Comparison of ENCODE assay signal across 16 cellular contexts in the genomic region with DNA sequence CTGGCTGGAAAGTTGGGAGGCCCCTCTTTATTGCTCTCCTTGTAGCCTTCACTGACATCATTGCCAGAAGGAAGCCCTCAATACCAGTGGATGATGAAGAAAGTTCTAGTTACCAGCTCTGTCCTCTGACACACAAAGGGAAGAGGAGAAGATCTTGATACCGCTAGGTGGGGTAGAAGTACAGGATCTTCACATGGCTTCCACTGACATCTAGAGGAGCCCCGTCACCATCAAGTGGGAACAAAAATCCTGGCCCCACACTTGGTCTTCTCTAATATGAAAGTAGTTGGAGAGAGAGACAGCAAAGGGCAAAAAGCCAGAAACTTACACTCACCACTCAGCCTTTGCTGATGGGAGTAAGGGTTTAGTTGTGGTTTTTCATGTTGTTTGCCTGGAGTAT. TPM values are rescaled to one million over a fixed set of nuclear protein-coding genes. Genes with fewer than 3 reads are reported as not detected.
DNase-seq lines count a peak whose midpoint lies in the region; FAIRE-seq and TF ChIP-seq lines count a peak whose summit lies in the region.
"Had no signal": no experiment of that assay in that cellular context is flagged by ENCODE, and none has a peak within 500 bp of the region (broad histone marks: within the 10 kb centered on the region; RNA-seq: fewer than 3 reads in every experiment).

No MANE protein-coding gene starts in this region.

- TF ChIP-seq RAD21 in H1 (IDR thresholded peaks at IDR 0.05 in 1 of 2, conservative IDR thresholded peaks at IDR 0.05 in 1 of 2; ENCODE audit: low read depth in 2 of 2, low read length in 2 of 2), result peak; percentile 79 to 85

- H3K27ac ChIP-seq in H1 (ENCODE audit: low read depth, low read length) (no peak overlapping the region), neuronal stem cell (replicated peaks; ENCODE audit: low read length) (no peak overlapping the region)

- no peak overlapping the region for H3K9ac ChIP-seq in H1 (replicated peaks in 1 of 4; ENCODE audit: extremely low read depth in 1 of 4, low read depth in 3 of 4, low read length in 3 of 4)
- no peak overlapping the region for H3K9ac ChIP-seq in neuronal stem cell (ENCODE audit: low read depth, low read length, poor library complexity)

- no peaks in the 10 kb centered on the region for H3K9me3 ChIP-seq in H1 (ENCODE audit: insufficient read depth in 2 of 2, low read depth in 1 of 2, low read length in 1 of 2)
- H3K9me3 ChIP-seq in neuronal stem cell (replicated peaks in 1 of 2; ENCODE audit: control insufficient read depth in 2 of 2, insufficient read depth in 1 of 2, low read depth in 1 of 2, low read length in 2 of 2), result no peaks in the 10 kb centered on the region
- H3K9me3 ChIP-seq: spleen had no signal

- H2BK12ac ChIP-seq in H1 (ENCODE audit: low read depth, low read length), result no peak overlapping the region
- H2BK12ac ChIP-seq in neuronal stem cell (ENCODE audit: low read length), result no peak overlapping the region

- WGBS in H1 (ENCODE audit: extremely low coverage in 1 of 2, insufficient coverage in 1 of 2, insufficient read length in 1 of 2, insufficient replicate concordance in 2 of 2, low coverage in 1 of 2, low lambda C conversion rate in 2 of 2, missing lambda C conversion rate in 1 of 2), 2 experiments, result 50% methylated on average over 2 of the region's 2 CpGs; no CpG with 5 or more reads in 1 of the 2 experiments
- no CpG with 5 or more reads among the region's 2 CpGs for WGBS in neuronal stem cell (ENCODE audit: extremely low coverage in 2 of 2, insufficient read length in 2 of 2, insufficient replicate concordance in 1 of 2), 2 donors

- H2BK20ac ChIP-seq in H1 (ENCODE audit: low read length), result no peak overlapping the region

- H3K4me1 ChIP-seq in H1 (replicated peaks in 1 of 4; ENCODE audit: control insufficient read depth in 3 of 4, insufficient read depth in 4 of 4, low read length in 3 of 4) (no peaks in the 10 kb centered on the region), neuronal stem cell (ENCODE audit: control insufficient read depth in 2 of 2, insufficient read depth in 1 of 2, low read depth in 1 of 2, low read length in 2 of 2) (no peaks in the 10 kb centered on the region)

- H2BK120ac ChIP-seq in H1 (replicated peaks; ENCODE audit: low read depth, low read length), result no peak overlapping the region
- no peak overlapping the region for H2BK120ac ChIP-seq in neuronal stem cell (ENCODE audit: low read depth, low read length)

- H3K27me3 ChIP-seq in H1 (replicated peaks in 1 of 4; ENCODE audit: control insufficient read depth in 3 of 4, extremely low read depth in 1 of 4, insufficient read depth in 3 of 4, low read length in 3 of 4), result no peaks in the 10 kb centered on the region
- no peaks in the 10 kb centered on the region for H3K27me3 ChIP-seq in neuronal stem cell (ENCODE audit: control insufficient read depth in 3 of 3, insufficient read depth in 3 of 3, low read depth in 1 of 3, low read length in 3 of 3)
- H3K27me3 ChIP-seq: spleen had no signal

- H2BK5ac ChIP-seq in H1 (ENCODE audit: low read depth, low read length) (no peak overlapping the region), neuronal stem cell (ENCODE audit: low read length) (no peak overlapping the region)

- POLR2A ChIA-PET in H1 (lab: Charles Lee; ENCODE audit: partially characterized antibody), result interaction anchor here (1.0 kb wide), 1 partner anchor 17 kb away, joined by 4 read pairs; no protein-coding TSS in a partner anchor

- H2BK15ac ChIP-seq in H1 (ENCODE audit: low read length) (no peak overlapping the region), neuronal stem cell (ENCODE audit: low read length) (no peak overlapping the region)

- H2AK5ac ChIP-seq in H1 (ENCODE audit: low read depth, low read length) (no peak overlapping the region), neuronal stem cell (ENCODE audit: low read depth, low read length) (no peak overlapping the region)

- no peak for TF ChIP-seq POLR2A in H1 (IDR thresholded peaks at IDR 0.05; ENCODE audit: control extremely low read depth in 1 of 2, low read depth in 2 of 2, low read length in 2 of 2)

- H3K36me3 ChIP-seq in H1 (ENCODE audit: control insufficient read depth in 2 of 4, insufficient read depth in 4 of 4, low read length in 3 of 4) (no peaks in the 10 kb centered on the region), neuronal stem cell (replicated peaks in 1 of 2; ENCODE audit: control insufficient read depth in 2 of 2, insufficient read depth in 2 of 2, low read length in 2 of 2) (no peaks in the 10 kb centered on the region)
- H3K36me3 ChIP-seq: spleen had no signal

- H3K23me2 ChIP-seq in H1 (ENCODE audit: low read depth, low read length), result no peaks in the 10 kb centered on the region

- H3K79me1 ChIP-seq in H1 (ENCODE audit: low read depth, low read length) (no peaks in the 10 kb centered on the region; the same call in 1 of the 2 replicates), neuronal stem cell (ENCODE audit: low read depth, low read length) (no peaks in the 10 kb centered on the region)

- H4K5ac ChIP-seq in H1 (ENCODE audit: insufficient read length, low read depth, low read length), result no peak overlapping the region

- peak; percentile 32 for FAIRE-seq in H1 (lab: Jason Lieb, UNC)
- FAIRE-seq: GM18507 had no signal

- H4K91ac ChIP-seq in H1 (replicated peaks; ENCODE audit: insufficient read length, low read length) (no peak overlapping the region), neuronal stem cell (ENCODE audit: low read depth, low read length, poor library complexity) (no peak overlapping the region)

- H3K4me2 ChIP-seq in H1 (ENCODE audit: insufficient read depth in 1 of 2, low read depth in 2 of 2, low read length in 2 of 2) (no peak overlapping the region), neuronal stem cell (ENCODE audit: insufficient read depth, low read length, poor library complexity, severe bottlenecking) (no peak overlapping the region)

- H3K79me2 ChIP-seq in H1 (ENCODE audit: control insufficient read depth in 1 of 2, insufficient read depth in 2 of 2, low read length in 2 of 2), result no peaks in the 10 kb centered on the region

- H3K18ac ChIP-seq in H1 (ENCODE audit: extremely low read depth, low read length) (no peak overlapping the region), neuronal stem cell (ENCODE audit: low read length) (no peak overlapping the region)

- TF ChIP-seq EP300 in H1 (IDR thresholded peaks at IDR 0.05; ENCODE audit: borderline replicate concordance in 1 of 2, low read depth in 2 of 2, low read length in 2 of 2), result no peak

- H3K4ac ChIP-seq in H1 (replicated peaks; ENCODE audit: insufficient read length, low read depth, low read length), result no peak overlapping the region
- no peak overlapping the region for H3K4ac ChIP-seq in neuronal stem cell (ENCODE audit: low read length)

- peak; percentile 42 for DNase-seq in NCI-H82 (lab: John Stamatoyannopoulos, UW)
- DNase-seq in NCI-H82 treated with DMSO at 0.1 percent for 48 hours (lab: John Stamatoyannopoulos, UW; ENCODE audit: unreplicated experiment), result no peak
- DNase-seq in NCI-H748 (lab: John Stamatoyannopoulos, UW; ENCODE audit: unreplicated experiment), result peak; percentile 7
- no peak for DNase-seq in H1 (ENCODE audit: low read depth in 1 of 2, low spot score in 2 of 2)
- DNase-seq in neuronal stem cell (ENCODE audit: low spot score), result peak; percentile 6
- no peak for DNase-seq in activated T-cell treated with anti-CD3 and anti-CD28 coated beads, Interleukin-2, amount 50 U/mL, for 48 hours
- DNase-seq in stimulated activated naive CD4-positive, alpha-beta T cell treated with Interleukin-2 at 50 U/mL for 16 hours (lab: John Stamatoyannopoulos, UW), result no peak
- no peak for DNase-seq in NCI-H526 (lab: John Stamatoyannopoulos, UW)
- DNase-seq: GOT3; NCI-H2029; spleen; stimulated activated naive CD4-positive, alpha-beta T cell had no signal

- H3K23ac ChIP-seq in H1 (ENCODE audit: insufficient read length) (no peak overlapping the region), neuronal stem cell (ENCODE audit: low read depth, low read length, poor library complexity) (no peak overlapping the region)

- H3K14ac ChIP-seq in H1 (ENCODE audit: insufficient read length), result no peak overlapping the region
- H3K14ac ChIP-seq in neuronal stem cell (ENCODE audit: low read length), result no peak overlapping the region

- CTCF ChIA-PET in H1 (lab: Charles Lee; ENCODE audit: partially characterized antibody), result interaction anchor here (0.6 to 1.9 kb wide), 15 partner anchors 9 to 1257 kb away, joined by 3 to 8 read pairs (median 4); no protein-coding TSS in a partner anchor

- no peak overlapping the region for H4K8ac ChIP-seq in H1 (ENCODE audit: extremely low read depth, insufficient read depth, low read length)
- no peak overlapping the region for H4K8ac ChIP-seq in neuronal stem cell (ENCODE audit: low read depth, low read length)

- H2AFZ ChIP-seq in H1 (ENCODE audit: low read length) (no peak overlapping the region), neuronal stem cell (ENCODE audit: low read length) (peak overlapping the region; percentile 25)

- H4K20me1 ChIP-seq in H1 (replicated peaks in 1 of 2; ENCODE audit: control insufficient read depth in 1 of 2, insufficient read depth in 2 of 2, low read length in 2 of 2), result no peaks in the 10 kb centered on the region

- no peak overlapping the region for H3K56ac ChIP-seq in H1 (replicated peaks; ENCODE audit: insufficient read length, low read depth, low read length)

- peak in 2 of 3 experiments; percentile 69 to 91; a peak in 3 of 4 replicates for TF ChIP-seq CTCF in H1 (IDR thresholded peaks at IDR 0.05; ENCODE audit: control extremely low read depth in 1 of 3, insufficient read depth in 1 of 3, low read depth in 1 of 3, low read length in 3 of 3)

- H3K4me3 ChIP-seq in H1 (ENCODE audit: extremely low read depth in 1 of 4, insufficient read depth in 2 of 4, low read depth in 3 of 4, low read length in 4 of 4) (no peak overlapping the region), neuronal stem cell (ENCODE audit: low read length in 2 of 2) (no peak overlapping the region)
- H3K4me3 ChIP-seq: spleen had no signal

TF ChIP-seq in H1, 55 proteins besides CTCF, POLR2A, EP300 and RAD21:
- TF ChIP-seq ASH2L (IDR thresholded peaks at IDR 0.05; ENCODE audit: low read length) (no peak), BACH1 (IDR thresholded peaks at IDR 0.05; ENCODE audit: low read length) (no peak)

RNA-seq across cellular contexts. Expression of gene XIRP2, which starts 12.4 kb away (rescaled TPM):
- total RNA-seq in H1 (2021; fragmentation: NEBNext Ultra II Directional; extraction: Animal tissue kit (Norgen Biotek cat#: 25700)), result 0.11 and 0.15 TPM in 2 replicates
- 0.02 TPM in 1 of 2 replicates, not detected in the other for polyA plus RNA-seq in H1 (2011; rRNA removed)
- polyA plus RNA-seq in H1 (2011; cell fraction: cytosol; rRNA removed), result 0.03 TPM
- polyA plus RNA-seq in H1 (2011; cell fraction: nucleus; rRNA removed), result 0.06 TPM
- polyA plus RNA-seq in H1 (2012, experiment 1 of 2), result 0.06 to 0.12 TPM (median 0.07 TPM) in 3 of 4 replicates, not detected in the other
- polyA plus RNA-seq in H1 (2012, experiment 2 of 2), result not detected
- polyA plus RNA-seq in H1 (2013, experiment 1 of 2), result 0.22 TPM
- polyA plus RNA-seq in H1 (2013, experiment 2 of 2), result 0.26 TPM
- polyA minus RNA-seq in H1 (2011; rRNA and poly(A)+ RNA removed), result 0.24 TPM in 1 of 2 replicates, not detected in the other
- not detected for polyA minus RNA-seq in H1 (2011; cell fraction: cytosol; rRNA and poly(A)+ RNA removed)
- polyA minus RNA-seq in H1 (2011; cell fraction: nucleus; rRNA and poly(A)+ RNA removed), result 0.70 TPM
- not detected for polyA plus RNA-seq in neuronal stem cell (2013, experiment 1 of 2)
- not detected for polyA plus RNA-seq in neuronal stem cell (2013, experiment 2 of 2)
- total RNA-seq: activated T-helper 17 cell treated with anti-CD3 and anti-CD28 coated beads, Interleukin-2, amount 50 U/mL, for 72 hours; dermis microvascular lymphatic vessel endothelial cell; left lobe of liver had no signal

Comparison
In these comparisons a context has a peak if more than half of its experiments do, and no peak if none do; other contexts are left out.
1. DNase-seq: peak in NCI-H82 (single experiment), NCI-H748 (single experiment) and neuronal stem cell (single experiment); none in NCI-H82 treated with DMSO at 0.1 percent for 48 hours (single experiment), H1 (0 of 2), activated T-cell treated with anti-CD3 and anti-CD28 coated beads, Interleukin-2, amount 50 U/mL, for 48 hours (0 of 2), stimulated activated naive CD4-positive, alpha-beta T cell treated with Interleukin-2 at 50 U/mL for 16 hours (single experiment) and NCI-H526 (0 of 2).